ENCODE assay signal across 1 cellular context in the genomic region with DNA sequence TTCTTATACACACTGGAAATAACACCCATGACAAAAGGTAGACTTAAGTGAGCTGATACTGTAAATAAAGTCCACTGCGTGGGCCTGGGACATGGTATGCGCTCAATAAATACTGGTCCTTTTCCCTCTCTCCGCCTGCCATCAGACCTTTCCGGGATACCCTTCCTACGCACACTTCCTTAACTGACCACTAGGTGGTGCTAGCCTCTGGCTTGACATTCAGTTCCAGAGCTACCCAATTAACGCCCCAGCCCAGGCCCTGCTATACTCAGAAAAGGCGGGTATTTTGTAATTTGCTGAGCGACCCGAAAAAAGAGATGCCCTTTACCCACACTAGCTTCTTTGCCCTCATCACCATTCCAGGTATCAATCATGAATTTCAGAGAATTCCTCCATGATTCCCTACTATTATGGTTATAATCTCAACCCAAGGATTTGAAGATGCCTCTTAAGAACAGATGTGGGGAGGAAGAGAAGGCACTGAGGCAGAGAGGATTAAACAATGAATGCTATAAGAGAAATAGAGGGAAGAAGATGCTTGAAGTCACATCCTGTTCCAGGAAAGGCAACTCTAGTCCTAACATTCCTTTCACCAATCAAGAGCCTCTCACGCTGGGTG.
TF ChIP-seq lines count a peak whose summit lies in the region.

No MANE protein-coding gene starts in this region.

TF ChIP-seq in HepG2, 621 proteins besides CTCF, POLR2A, EP300 and RAD21:
- no peak for TF ChIP-seq MTF1 (CRISPR knock-in tag; IDR thresholded peaks at IDR 0.05)
- TF ChIP-seq MIXL1 (CRISPR knock-in tag; IDR thresholded peaks at IDR 0.05): peak; percentile 86; the same call in 1 of the 2 replicates
- 0 out of 2 replicates have a peak, but pooled peaks have one; percentile 21 for TF ChIP-seq GATAD1 (CRISPR knock-in tag; IDR thresholded peaks at IDR 0.05)
- TF ChIP-seq FOSL2 (CRISPR knock-in tag; IDR thresholded peaks at IDR 0.05): 0 out of 2 replicates have a peak, but pooled peaks have one; percentile 11
- TF ChIP-seq, protein P1, sequence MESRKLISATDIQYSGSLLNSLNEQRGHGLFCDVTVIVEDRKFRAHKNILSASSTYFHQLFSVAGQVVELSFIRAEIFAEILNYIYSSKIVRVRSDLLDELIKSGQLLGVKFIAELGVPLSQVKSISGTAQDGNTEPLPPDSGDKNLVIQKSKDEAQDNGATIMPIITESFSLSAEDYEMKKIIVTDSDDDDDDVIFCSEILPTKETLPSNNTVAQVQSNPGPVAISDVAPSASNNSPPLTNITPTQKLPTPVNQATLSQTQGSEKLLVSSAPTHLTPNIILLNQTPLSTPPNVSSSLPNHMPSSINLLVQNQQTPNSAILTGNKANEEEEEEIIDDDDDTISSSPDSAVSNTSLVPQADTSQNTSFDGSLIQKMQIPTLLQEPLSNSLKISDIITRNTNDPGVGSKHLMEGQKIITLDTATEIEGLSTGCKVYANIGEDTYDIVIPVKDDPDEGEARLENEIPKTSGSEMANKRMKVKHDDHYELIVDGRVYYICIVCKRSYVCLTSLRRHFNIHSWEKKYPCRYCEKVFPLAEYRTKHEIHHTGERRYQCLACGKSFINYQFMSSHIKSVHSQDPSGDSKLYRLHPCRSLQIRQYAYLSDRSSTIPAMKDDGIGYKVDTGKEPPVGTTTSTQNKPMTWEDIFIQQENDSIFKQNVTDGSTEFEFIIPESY (CRISPR knock-in tag; IDR thresholded peaks at IDR 0.05): peak; percentile 73
- TF ChIP-seq RXRB (CRISPR knock-in tag; IDR thresholded peaks at IDR 0.05; ENCODE audit: borderline replicate concordance): 0 out of 2 replicates have a peak, but pooled peaks have one; percentile 23
- peak; percentile 23; the same call in 1 of the 2 replicates for TF ChIP-seq ELF3 (CRISPR knock-in tag; IDR thresholded peaks at IDR 0.05)
- TF ChIP-seq ZSCAN25 (CRISPR knock-in tag; IDR thresholded peaks at IDR 0.05): peak; percentile 61; the same call in 1 of the 2 replicates
- 0 out of 2 replicates have a peak, but pooled peaks have one; percentile 4 for TF ChIP-seq FOXA3 (CRISPR knock-in tag; IDR thresholded peaks at IDR 0.05)
- TF ChIP-seq ZNF253 (CRISPR knock-in tag; IDR thresholded peaks at IDR 0.05; ENCODE audit: borderline replicate concordance): no peak
- TF ChIP-seq GATAD2A (CRISPR knock-in tag; IDR thresholded peaks at IDR 0.05): peak; percentile 10; the same call in 1 of the 2 replicates
- TF ChIP-seq PPARG (CRISPR knock-in tag; conservative IDR thresholded peaks at IDR 0.05): 0 out of 2 replicates have a peak, but pooled peaks have one; percentile 12
- TF ChIP-seq GTF3A (CRISPR knock-in tag; conservative IDR thresholded peaks at IDR 0.05): no peak
- peak; percentile 92 for TF ChIP-seq STAG1 (CRISPR knock-in tag; IDR thresholded peaks at IDR 0.05)
- TF ChIP-seq CHD4 (IDR thresholded peaks at IDR 0.05; ENCODE audit: borderline replicate concordance, low read length): no peak
- TF ChIP-seq, protein P2, sequence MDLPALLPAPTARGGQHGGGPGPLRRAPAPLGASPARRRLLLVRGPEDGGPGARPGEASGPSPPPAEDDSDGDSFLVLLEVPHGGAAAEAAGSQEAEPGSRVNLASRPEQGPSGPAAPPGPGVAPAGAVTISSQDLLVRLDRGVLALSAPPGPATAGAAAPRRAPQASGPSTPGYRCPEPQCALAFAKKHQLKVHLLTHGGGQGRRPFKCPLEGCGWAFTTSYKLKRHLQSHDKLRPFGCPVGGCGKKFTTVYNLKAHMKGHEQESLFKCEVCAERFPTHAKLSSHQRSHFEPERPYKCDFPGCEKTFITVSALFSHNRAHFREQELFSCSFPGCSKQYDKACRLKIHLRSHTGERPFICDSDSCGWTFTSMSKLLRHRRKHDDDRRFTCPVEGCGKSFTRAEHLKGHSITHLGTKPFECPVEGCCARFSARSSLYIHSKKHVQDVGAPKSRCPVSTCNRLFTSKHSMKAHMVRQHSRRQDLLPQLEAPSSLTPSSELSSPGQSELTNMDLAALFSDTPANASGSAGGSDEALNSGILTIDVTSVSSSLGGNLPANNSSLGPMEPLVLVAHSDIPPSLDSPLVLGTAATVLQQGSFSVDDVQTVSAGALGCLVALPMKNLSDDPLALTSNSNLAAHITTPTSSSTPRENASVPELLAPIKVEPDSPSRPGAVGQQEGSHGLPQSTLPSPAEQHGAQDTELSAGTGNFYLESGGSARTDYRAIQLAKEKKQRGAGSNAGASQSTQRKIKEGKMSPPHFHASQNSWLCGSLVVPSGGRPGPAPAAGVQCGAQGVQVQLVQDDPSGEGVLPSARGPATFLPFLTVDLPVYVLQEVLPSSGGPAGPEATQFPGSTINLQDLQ (CRISPR knock-in tag; IDR thresholded peaks at IDR 0.05): no peak
- TF ChIP-seq SOX5 (CRISPR knock-in tag; IDR thresholded peaks at IDR 0.05; ENCODE audit: borderline replicate concordance): peak; percentile 26; the same call in 1 of the 2 replicates
- TF ChIP-seq ZNF749 (CRISPR knock-in tag; IDR thresholded peaks at IDR 0.05; ENCODE audit: borderline replicate concordance): no peak
- TF ChIP-seq ZNF879 (CRISPR knock-in tag; IDR thresholded peaks at IDR 0.05): 0 out of 2 replicates have a peak, but pooled peaks have one; percentile 34
- TF ChIP-seq ZKSCAN8 (CRISPR knock-in tag; IDR thresholded peaks at IDR 0.05; ENCODE audit: borderline replicate concordance): no peak
- peak; percentile 54 for TF ChIP-seq XRCC5 (optimal IDR thresholded peaks at IDR 0.05; ENCODE audit: low read length)
- TF ChIP-seq, protein P3, sequence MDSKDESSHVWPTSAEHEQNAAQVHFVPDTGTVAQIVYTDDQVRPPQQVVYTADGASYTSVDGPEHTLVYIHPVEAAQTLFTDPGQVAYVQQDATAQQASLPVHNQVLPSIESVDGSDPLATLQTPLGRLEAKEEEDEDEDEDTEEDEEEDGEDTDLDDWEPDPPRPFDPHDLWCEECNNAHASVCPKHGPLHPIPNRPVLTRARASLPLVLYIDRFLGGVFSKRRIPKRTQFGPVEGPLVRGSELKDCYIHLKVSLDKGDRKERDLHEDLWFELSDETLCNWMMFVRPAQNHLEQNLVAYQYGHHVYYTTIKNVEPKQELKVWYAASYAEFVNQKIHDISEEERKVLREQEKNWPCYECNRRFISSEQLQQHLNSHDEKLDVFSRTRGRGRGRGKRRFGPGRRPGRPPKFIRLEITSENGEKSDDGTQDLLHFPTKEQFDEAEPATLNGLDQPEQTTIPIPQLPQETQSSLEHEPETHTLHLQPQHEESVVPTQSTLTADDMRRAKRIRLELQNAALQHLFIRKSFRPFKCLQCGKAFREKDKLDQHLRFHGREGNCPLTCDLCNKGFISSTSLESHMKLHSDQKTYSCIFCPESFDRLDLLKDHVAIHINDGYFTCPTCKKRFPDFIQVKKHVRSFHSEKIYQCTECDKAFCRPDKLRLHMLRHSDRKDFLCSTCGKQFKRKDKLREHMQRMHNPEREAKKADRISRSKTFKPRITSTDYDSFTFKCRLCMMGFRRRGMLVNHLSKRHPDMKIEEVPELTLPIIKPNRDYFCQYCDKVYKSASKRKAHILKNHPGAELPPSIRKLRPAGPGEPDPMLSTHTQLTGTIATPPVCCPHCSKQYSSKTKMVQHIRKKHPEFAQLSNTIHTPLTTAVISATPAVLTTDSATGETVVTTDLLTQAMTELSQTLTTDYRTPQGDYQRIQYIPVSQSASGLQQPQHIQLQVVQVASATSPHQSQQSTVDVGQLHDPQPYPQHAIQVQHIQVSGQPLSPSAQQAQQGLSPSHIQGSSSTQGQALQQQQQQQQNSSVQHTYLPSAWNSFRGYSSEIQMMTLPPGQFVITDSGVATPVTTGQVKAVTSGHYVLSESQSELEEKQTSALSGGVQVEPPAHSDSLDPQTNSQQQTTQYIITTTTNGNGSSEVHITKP (CRISPR knock-in tag; IDR thresholded peaks at IDR 0.05; ENCODE audit: low read depth): 0 out of 2 replicates have a peak, but pooled peaks have one; percentile 32
- no peak for TF ChIP-seq CENPX (CRISPR knock-in tag; IDR thresholded peaks at IDR 0.05)
- TF ChIP-seq KLF9 (CRISPR knock-in tag; IDR thresholded peaks at IDR 0.05; ENCODE audit: low read depth): no peak
- peak; percentile 32; the same call in 1 of the 2 replicates for TF ChIP-seq ZFX (CRISPR knock-in tag; IDR thresholded peaks at IDR 0.05; ENCODE audit: low read depth)
- no peak for TF ChIP-seq MAZ (IDR thresholded peaks at IDR 0.05; ENCODE audit: borderline replicate concordance, low read depth, low read length)
- TF ChIP-seq MAZ (CRISPR knock-in tag; IDR thresholded peaks at IDR 0.05; ENCODE audit: low read depth): 0 out of 2 replicates have a peak, but pooled peaks have one; percentile 42
- TF ChIP-seq ELF1 (CRISPR knock-in tag; IDR thresholded peaks at IDR 0.05): peak; percentile 32; the same call in 1 of the 2 replicates
- TF ChIP-seq, protein P4, sequence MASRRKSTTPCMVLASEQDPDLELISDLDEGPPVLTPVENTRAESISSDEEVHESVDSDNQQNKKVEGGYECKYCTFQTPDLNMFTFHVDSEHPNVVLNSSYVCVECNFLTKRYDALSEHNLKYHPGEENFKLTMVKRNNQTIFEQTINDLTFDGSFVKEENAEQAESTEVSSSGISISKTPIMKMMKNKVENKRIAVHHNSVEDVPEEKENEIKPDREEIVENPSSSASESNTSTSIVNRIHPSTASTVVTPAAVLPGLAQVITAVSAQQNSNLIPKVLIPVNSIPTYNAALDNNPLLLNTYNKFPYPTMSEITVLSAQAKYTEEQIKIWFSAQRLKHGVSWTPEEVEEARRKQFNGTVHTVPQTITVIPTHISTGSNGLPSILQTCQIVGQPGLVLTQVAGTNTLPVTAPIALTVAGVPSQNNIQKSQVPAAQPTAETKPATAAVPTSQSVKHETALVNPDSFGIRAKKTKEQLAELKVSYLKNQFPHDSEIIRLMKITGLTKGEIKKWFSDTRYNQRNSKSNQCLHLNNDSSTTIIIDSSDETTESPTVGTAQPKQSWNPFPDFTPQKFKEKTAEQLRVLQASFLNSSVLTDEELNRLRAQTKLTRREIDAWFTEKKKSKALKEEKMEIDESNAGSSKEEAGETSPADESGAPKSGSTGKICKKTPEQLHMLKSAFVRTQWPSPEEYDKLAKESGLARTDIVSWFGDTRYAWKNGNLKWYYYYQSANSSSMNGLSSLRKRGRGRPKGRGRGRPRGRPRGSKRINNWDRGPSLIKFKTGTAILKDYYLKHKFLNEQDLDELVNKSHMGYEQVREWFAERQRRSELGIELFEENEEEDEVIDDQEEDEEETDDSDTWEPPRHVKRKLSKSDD (CRISPR knock-in tag; IDR thresholded peaks at IDR 0.05; ENCODE audit: low read depth): no peak
- TF ChIP-seq ZNF12 (CRISPR knock-in tag; IDR thresholded peaks at IDR 0.05): no peak
- 0 out of 2 replicates have a peak, but pooled peaks have one; percentile 29 for TF ChIP-seq NR2F2 (IDR thresholded peaks at IDR 0.05; ENCODE audit: borderline replicate concordance, low read depth)
- TF ChIP-seq, protein P5, sequence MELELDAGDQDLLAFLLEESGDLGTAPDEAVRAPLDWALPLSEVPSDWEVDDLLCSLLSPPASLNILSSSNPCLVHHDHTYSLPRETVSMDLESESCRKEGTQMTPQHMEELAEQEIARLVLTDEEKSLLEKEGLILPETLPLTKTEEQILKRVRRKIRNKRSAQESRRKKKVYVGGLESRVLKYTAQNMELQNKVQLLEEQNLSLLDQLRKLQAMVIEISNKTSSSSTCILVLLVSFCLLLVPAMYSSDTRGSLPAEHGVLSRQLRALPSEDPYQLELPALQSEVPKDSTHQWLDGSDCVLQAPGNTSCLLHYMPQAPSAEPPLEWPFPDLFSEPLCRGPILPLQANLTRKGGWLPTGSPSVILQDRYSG (CRISPR knock-in tag; IDR thresholded peaks at IDR 0.05): no peak
- peak; percentile 51; the same call in 1 of the 2 replicates for TF ChIP-seq SIN3B (IDR thresholded peaks at IDR 0.05; ENCODE audit: low read length)
- peak; percentile 93 for TF ChIP-seq SMC3 (IDR thresholded peaks at IDR 0.05; ENCODE audit: low read length)
- TF ChIP-seq, protein P6, sequence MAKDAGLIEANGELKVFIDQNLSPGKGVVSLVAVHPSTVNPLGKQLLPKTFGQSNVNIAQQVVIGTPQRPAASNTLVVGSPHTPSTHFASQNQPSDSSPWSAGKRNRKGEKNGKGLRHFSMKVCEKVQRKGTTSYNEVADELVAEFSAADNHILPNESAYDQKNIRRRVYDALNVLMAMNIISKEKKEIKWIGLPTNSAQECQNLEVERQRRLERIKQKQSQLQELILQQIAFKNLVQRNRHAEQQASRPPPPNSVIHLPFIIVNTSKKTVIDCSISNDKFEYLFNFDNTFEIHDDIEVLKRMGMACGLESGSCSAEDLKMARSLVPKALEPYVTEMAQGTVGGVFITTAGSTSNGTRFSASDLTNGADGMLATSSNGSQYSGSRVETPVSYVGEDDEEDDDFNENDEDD (CRISPR knock-in tag; IDR thresholded peaks at IDR 0.05; ENCODE audit: borderline replicate concordance): peak; percentile 35; the same call in 1 of the 2 replicates
- TF ChIP-seq TOPORS (CRISPR knock-in tag; IDR thresholded peaks at IDR 0.05): no peak
- TF ChIP-seq, protein P7, sequence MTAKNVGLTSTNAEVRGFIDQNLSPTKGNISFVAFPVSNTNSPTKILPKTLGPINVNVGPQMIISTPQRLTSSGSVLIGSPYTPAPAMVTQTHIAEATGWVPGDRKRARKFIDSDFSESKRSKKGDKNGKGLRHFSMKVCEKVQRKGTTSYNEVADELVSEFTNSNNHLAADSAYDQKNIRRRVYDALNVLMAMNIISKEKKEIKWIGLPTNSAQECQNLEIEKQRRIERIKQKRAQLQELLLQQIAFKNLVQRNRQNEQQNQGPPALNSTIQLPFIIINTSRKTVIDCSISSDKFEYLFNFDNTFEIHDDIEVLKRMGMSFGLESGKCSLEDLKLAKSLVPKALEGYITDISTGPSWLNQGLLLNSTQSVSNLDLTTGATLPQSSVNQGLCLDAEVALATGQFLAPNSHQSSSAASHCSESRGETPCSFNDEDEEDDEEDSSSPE (CRISPR knock-in tag; IDR thresholded peaks at IDR 0.05): no peak
- 0 out of 2 replicates have a peak, but pooled peaks have one; percentile 23 for TF ChIP-seq ATF1 (CRISPR knock-in tag; IDR thresholded peaks at IDR 0.05)
